Comparison of ENCODE assay signal across 23 cellular contexts in genomic region chr2:225612636-225613035, GRCh38.
A peak's percentile ranks its signal among the peaks of the same experiment; 100 is the strongest.
DNase-seq lines count a peak whose midpoint lies in the region; ATAC-seq and TF ChIP-seq lines count a peak whose summit lies in the region.
"Had no signal": no experiment of that assay in that cellular context is flagged by ENCODE, and none has a peak within 500 bp of the region (broad histone marks: within the 10 kb centered on the region; RNA-seq: fewer than 3 reads in every experiment).

No MANE protein-coding gene starts in this region.

- POLR2A ChIA-PET in OCI-LY7 (lab: Charles Lee): interaction anchor here (0.5 kb wide), 1 partner anchor 12 kb away, joined by 9 read pairs; no protein-coding TSS in a partner anchor
- POLR2A ChIA-PET in activated CD4-positive, alpha-beta memory T cell treated with anti-CD3 and anti-CD28 coated beads, Interleukin-2, amount 10 ng/mL, durations not matched to agents 7 days and 5 days (lab: Charles Lee): no interaction called here

- H4K20me1 ChIP-seq in GM23248 (ENCODE audit: insufficient read depth) (no peaks in the 10 kb centered on the region), OCI-LY7 (ENCODE audit: insufficient read depth, low read length) (no peaks in the 10 kb centered on the region)
- H4K20me1 ChIP-seq: BLaER1 had no signal

- no peaks in the 10 kb centered on the region for H3K4me1 Mint-ChIP-seq in activated CD8-positive, alpha-beta memory T cell treated with anti-CD3 and anti-CD28 coated beads, Interleukin-2, amount 10 ng/mL, durations not matched to agents 7 days and 5 days
- no peaks in the 10 kb centered on the region for H3K4me1 Mint-ChIP-seq in activated CD4-positive, alpha-beta memory T cell treated with anti-CD3 and anti-CD28 coated beads, Interleukin-2, amount 10 ng/mL, durations not matched to agents 7 days and 5 days
- H3K4me1 Mint-ChIP-seq: CD14-positive monocyte; CD4-positive, alpha-beta memory T cell; CD4-positive, CD25-positive, alpha-beta regulatory T cell; CD8-positive, alpha-beta memory T cell had no signal

- H3K4me1 ChIP-seq in GM23248 (ENCODE audit: insufficient read depth) (no peaks in the 10 kb centered on the region), OCI-LY7 (ENCODE audit: insufficient read depth, low read length, poor library complexity, severe bottlenecking) (no peaks in the 10 kb centered on the region), esophagus muscularis mucosa (no peaks in the 10 kb centered on the region)
- H3K4me1 ChIP-seq: BE2C, BLaER1 had no signal

- peaks cover 2% of the 10 kb centered on the region for H3K27me3 Mint-ChIP-seq in activated CD8-positive, alpha-beta memory T cell treated with anti-CD3 and anti-CD28 coated beads, Interleukin-2, amount 10 ng/mL, durations not matched to agents 7 days and 5 days
- H3K27me3 Mint-ChIP-seq in activated CD4-positive, alpha-beta memory T cell treated with anti-CD3 and anti-CD28 coated beads, Interleukin-2, amount 10 ng/mL, durations not matched to agents 7 days and 5 days: no peaks in the 10 kb centered on the region
- H3K27me3 Mint-ChIP-seq: CD4-positive, CD25-positive, alpha-beta regulatory T cell had no signal

- H2AFZ ChIP-seq in GM23248: no peak overlapping the region
- H2AFZ ChIP-seq in OCI-LY7 (ENCODE audit: low read length): no peak overlapping the region

- no TSS peak for BruUV-seq in OCI-LY7 (replicated peaks; lab: Mats Ljungman, UMichigan)

- no peak overlapping the region for H3K9ac ChIP-seq in GM23248
- H3K9ac ChIP-seq: BLaER1 had no signal

- no peak for TF ChIP-seq POLR2A in esophagus muscularis mucosa (IDR thresholded peaks at IDR 0.05; ENCODE audit: low read depth)

- no peaks in the 10 kb centered on the region for H3K9me3 ChIP-seq in GM23248 (ENCODE audit: low read depth)
- no peaks in the 10 kb centered on the region for H3K9me3 ChIP-seq in OCI-LY7 (ENCODE audit: low read length)
- no peaks in the 10 kb centered on the region for H3K9me3 ChIP-seq in esophagus muscularis mucosa
- H3K9me3 ChIP-seq: BE2C, BLaER1 had no signal

- peak; percentile 3 for DNase-seq in GM23248
- peak; percentile 0 for DNase-seq in OCI-LY7 (ENCODE audit: low spot score)
- DNase-seq in esophagus muscularis mucosa (ENCODE audit: extremely low spot score): peak; percentile 82
- no peak for DNase-seq in activated CD8-positive, alpha-beta memory T cell treated with anti-CD3 and anti-CD28 coated beads, Interleukin-2, amount 10 ng/mL, durations not matched to agents 7 days and 5 days
- no peak for DNase-seq in activated CD4-positive, alpha-beta memory T cell treated with anti-CD3 and anti-CD28 coated beads, Interleukin-2, amount 10 ng/mL, durations not matched to agents 7 days and 5 days
- DNase-seq: 8988T; ACHN; BE2C; C1 segment of cervical spinal cord; CD4-positive, alpha-beta memory T cell; CD8-positive, alpha-beta memory T cell; COR-L47; DMS 273 treated with DMSO at 0.1 percent for 48 hours; DMS153; DMS53; DMS79; DND-41; EL; GDM1 had no signal

- H3K27ac ChIP-seq in GM23248 (no peak overlapping the region), OCI-LY7 (ENCODE audit: low read depth, low read length, poor library complexity, severe bottlenecking) (no peak overlapping the region), esophagus muscularis mucosa (replicated peaks in 1 of 4) (no peak overlapping the region)
- H3K27ac ChIP-seq: BLaER1 had no signal

- H3K36me3 ChIP-seq in GM23248 (ENCODE audit: low read depth) (no peaks in the 10 kb centered on the region), OCI-LY7 (ENCODE audit: insufficient read depth, low read length) (no peaks in the 10 kb centered on the region), esophagus muscularis mucosa (no peaks in the 10 kb centered on the region)
- H3K36me3 ChIP-seq: BE2C, BLaER1 had no signal

- no peak overlapping the region for H3K4me3 ChIP-seq in GM23248
- H3K4me3 ChIP-seq in OCI-LY7 (ENCODE audit: low read depth, low read length, poor library complexity, severe bottlenecking): no peak overlapping the region
- no peak overlapping the region for H3K4me3 ChIP-seq in esophagus muscularis mucosa
- H3K4me3 ChIP-seq: BLaER1 had no signal

- CTCF ChIA-PET in OCI-LY7 (lab: Charles Lee; ENCODE audit: unreplicated experiment): no interaction called here
- CTCF ChIA-PET in activated CD8-positive, alpha-beta memory T cell treated with anti-CD3 and anti-CD28 coated beads, Interleukin-2, amount 10 ng/mL, durations not matched to agents 7 days and 5 days (lab: Charles Lee): no interaction called here
- CTCF ChIA-PET in activated CD4-positive, alpha-beta memory T cell treated with anti-CD3 and anti-CD28 coated beads, Interleukin-2, amount 10 ng/mL, durations not matched to agents 7 days and 5 days (lab: Charles Lee): no interaction called here

- H3F3A ChIP-seq in GM23248 (ENCODE audit: insufficient read depth): no peaks in the 10 kb centered on the region

- intact Hi-C loops in OCI-LY7 (cut with micrococcal nuclease; ENCODE audit: unreplicated experiment) (no loop called here), esophagus muscularis mucosa (cut with DNase I) (no loop called here)

- no peak overlapping the region for H3K4me2 ChIP-seq in GM23248 (ENCODE audit: unreplicated experiment)
- no peak overlapping the region for H3K4me2 ChIP-seq in OCI-LY7 (ENCODE audit: low read length)
- H3K4me2 ChIP-seq: BLaER1 had no signal

- no peaks in the 10 kb centered on the region for H3K79me2 ChIP-seq in GM23248 (ENCODE audit: insufficient read depth)
- H3K79me2 ChIP-seq in OCI-LY7 (ENCODE audit: insufficient read depth, low read depth, low read length): no peaks in the 10 kb centered on the region

- H3K36me3 Mint-ChIP-seq in activated CD8-positive, alpha-beta memory T cell treated with anti-CD3 and anti-CD28 coated beads, Interleukin-2, amount 10 ng/mL, durations not matched to agents 7 days and 5 days: no peaks in the 10 kb centered on the region
- H3K36me3 Mint-ChIP-seq in activated CD4-positive, alpha-beta memory T cell treated with anti-CD3 and anti-CD28 coated beads, Interleukin-2, amount 10 ng/mL, durations not matched to agents 7 days and 5 days (ENCODE audit: low read depth): no peaks in the 10 kb centered on the region
- H3K36me3 Mint-ChIP-seq: CD14-positive monocyte; CD4-positive, alpha-beta memory T cell; CD4-positive, CD25-positive, alpha-beta regulatory T cell; CD8-positive, alpha-beta memory T cell had no signal

- TF ChIP-seq CTCF in OCI-LY7 (conservative IDR thresholded peaks at IDR 0.05; ENCODE audit: low read length) (no peak), esophagus muscularis mucosa (IDR thresholded peaks at IDR 0.05) (no peak)

- peaks cover 6% of the 10 kb centered on the region; the same call in 1 of the 2 replicates for H3K27me3 ChIP-seq in GM23248 (replicated peaks; ENCODE audit: insufficient read depth)
- no peaks in the 10 kb centered on the region for H3K27me3 ChIP-seq in esophagus muscularis mucosa
- H3K27me3 ChIP-seq: BE2C, BLaER1 had no signal

- no peak overlapping the region for H3K27ac Mint-ChIP-seq in activated CD8-positive, alpha-beta memory T cell treated with anti-CD3 and anti-CD28 coated beads, Interleukin-2, amount 10 ng/mL, durations not matched to agents 7 days and 5 days
- H3K27ac Mint-ChIP-seq in activated CD4-positive, alpha-beta memory T cell treated with anti-CD3 and anti-CD28 coated beads, Interleukin-2, amount 10 ng/mL, durations not matched to agents 7 days and 5 days: no peak overlapping the region
- H3K27ac Mint-ChIP-seq: CD14-positive monocyte; CD4-positive, alpha-beta memory T cell; CD4-positive, CD25-positive, alpha-beta regulatory T cell; CD8-positive, alpha-beta memory T cell had no signal

- in situ Hi-C loops in GM23248 (cut with MboI): no loop called here

- H3K4me3 Mint-ChIP-seq in activated CD8-positive, alpha-beta memory T cell treated with anti-CD3 and anti-CD28 coated beads, Interleukin-2, amount 10 ng/mL, durations not matched to agents 7 days and 5 days: no peak overlapping the region
- no peak overlapping the region for H3K4me3 Mint-ChIP-seq in activated CD4-positive, alpha-beta memory T cell treated with anti-CD3 and anti-CD28 coated beads, Interleukin-2, amount 10 ng/mL, durations not matched to agents 7 days and 5 days
- H3K4me3 Mint-ChIP-seq: CD14-positive monocyte; CD4-positive, alpha-beta memory T cell; CD4-positive, CD25-positive, alpha-beta regulatory T cell; CD8-positive, alpha-beta memory T cell had no signal

- no peak for TF ChIP-seq EP300 in esophagus muscularis mucosa (IDR thresholded peaks at IDR 0.05)

- H3K9me3 Mint-ChIP-seq in activated CD8-positive, alpha-beta memory T cell treated with anti-CD3 and anti-CD28 coated beads, Interleukin-2, amount 10 ng/mL, durations not matched to agents 7 days and 5 days (ENCODE audit: low read depth): no peaks in the 10 kb centered on the region
- H3K9me3 Mint-ChIP-seq in activated CD4-positive, alpha-beta memory T cell treated with anti-CD3 and anti-CD28 coated beads, Interleukin-2, amount 10 ng/mL, durations not matched to agents 7 days and 5 days: no peaks in the 10 kb centered on the region

- 33 to 48% methylated on average over 1 of the region's 1 CpG for WGBS in GM23248 (ENCODE audit: low coverage in 1 of 2, low lambda C conversion rate in 2 of 2, missing lambda C conversion rate in 2 of 2), 2 experiments
- WGBS in esophagus muscularis mucosa: 82% methylated on average over 1 of the region's 1 CpG

- no peak for ATAC-seq in activated CD8-positive, alpha-beta memory T cell treated with anti-CD3 and anti-CD28 coated beads, Interleukin-2, amount 10 ng/mL, durations not matched to agents 7 days and 5 days
- ATAC-seq in GM21381 (IDR thresholded peaks at IDR 0.05; ENCODE audit: unreplicated experiment): no peak

- H3K9me2 ChIP-seq in GM23248 (ENCODE audit: insufficient read depth) (no peaks in the 10 kb centered on the region), OCI-LY7 (ENCODE audit: insufficient read depth, low read length) (no peaks in the 10 kb centered on the region)

Comparison
In these comparisons a context has a peak if more than half of its experiments do, and no peak if none do; other contexts are left out.
1. DNase-seq: peak in GM23248 (single experiment), OCI-LY7 (single experiment) and esophagus muscularis mucosa (single experiment); none in activated CD8-positive, alpha-beta memory T cell treated with anti-CD3 and anti-CD28 coated beads, Interleukin-2, amount 10 ng/mL, durations not matched to agents 7 days and 5 days (single experiment) and activated CD4-positive, alpha-beta memory T cell treated with anti-CD3 and anti-CD28 coated beads, Interleukin-2, amount 10 ng/mL, durations not matched to agents 7 days and 5 days (single experiment).